20 cellular contexts compared by ENCODE assay signal in the genomic region with DNA sequence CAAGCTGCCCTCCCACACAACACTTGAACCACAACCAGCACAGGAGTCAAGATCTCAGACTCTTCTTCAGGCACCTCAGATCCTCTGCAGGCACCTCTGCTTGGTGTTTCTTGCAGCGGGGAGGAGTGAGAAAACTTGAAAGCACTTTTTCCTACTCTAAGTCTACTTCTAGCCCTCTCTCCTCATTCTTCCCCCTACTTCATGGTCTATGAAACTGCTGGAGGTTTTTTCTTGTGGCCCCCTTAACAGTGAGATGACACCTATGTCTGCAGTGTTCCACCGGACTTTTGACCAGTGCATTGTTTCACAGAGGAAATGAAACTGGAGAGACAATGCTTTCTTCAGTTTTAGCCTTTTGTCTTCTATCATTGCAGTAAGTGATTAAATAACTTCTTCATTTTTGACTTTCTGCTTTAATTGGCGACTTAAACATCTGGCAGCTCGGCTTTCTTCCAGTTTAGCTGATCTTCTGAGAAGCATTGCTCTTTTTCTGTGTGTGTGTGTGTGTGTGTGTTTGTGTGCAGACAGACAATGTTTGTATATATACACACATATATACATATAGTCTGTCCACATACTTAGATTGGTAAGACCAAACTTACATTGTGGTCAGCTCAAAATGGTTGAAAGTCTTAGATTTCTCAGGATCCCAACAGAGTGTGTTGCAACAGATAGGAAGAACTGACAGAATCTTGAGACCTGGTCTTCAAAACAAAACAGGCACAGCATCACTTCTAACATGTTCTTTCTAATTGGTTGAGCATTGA.
DNase-seq lines count a peak whose midpoint lies in the region; ATAC-seq and TF ChIP-seq lines count a peak whose summit lies in the region.
"Had no signal": no experiment of that assay in that cellular context is flagged by ENCODE, and none has a peak within 500 bp of the region (broad histone marks: within the 10 kb centered on the region; RNA-seq: fewer than 3 reads in every experiment).

No MANE protein-coding gene starts in this region.

- H3K27ac ChIP-seq in OCI-LY7 (ENCODE audit: low read depth, low read length, poor library complexity, severe bottlenecking): peak overlapping the region; percentile 82
- no peak overlapping the region for H3K27ac ChIP-seq in trophoblast cell (ENCODE audit: low read depth, low read length)

- H3K79me2 ChIP-seq in OCI-LY7 (ENCODE audit: insufficient read depth, low read depth, low read length): no peaks in the 10 kb centered on the region
- no peaks in the 10 kb centered on the region for H3K79me2 ChIP-seq in trophoblast cell (ENCODE audit: control insufficient read depth, insufficient read depth, low read length, poor library complexity)

- peaks cover 15% of the 10 kb centered on the region for H3K4me1 ChIP-seq in OCI-LY7 (ENCODE audit: insufficient read depth, low read length, poor library complexity, severe bottlenecking)
- H3K4me1 ChIP-seq in trophoblast cell (ENCODE audit: control insufficient read depth in 1 of 2, insufficient read depth in 2 of 2, low read length in 2 of 2): no peaks in the 10 kb centered on the region

- H2AFZ ChIP-seq in OCI-LY7 (ENCODE audit: low read length): peak overlapping the region; percentile 52
- H2AFZ ChIP-seq in trophoblast cell (ENCODE audit: insufficient read depth, low read length, poor library complexity): no peak overlapping the region

- POLR2A ChIA-PET in OCI-LY7 (lab: Charles Lee): no interaction called here

- intact Hi-C loops in OCI-LY7 (cut with micrococcal nuclease; ENCODE audit: unreplicated experiment): no loop called here
- intact Hi-C loops in activated T-helper 1 cell treated with anti-CD3 and anti-CD28 coated beads, Interleukin-12 subunit alpha, Interleukin-12 subunit beta, Interleukin-2, Interleukin-4 antibody, amounts not matched to agents 30 ng/mL and 10 ng/mL and 1 ng/mL, durations not matched to agents 14 hours and 24 hours and 36 hours (cut with micrococcal nuclease): no loop called here

- H4K91ac ChIP-seq in trophoblast cell (ENCODE audit: low read depth, low read length): no peak overlapping the region

- H3K27me3 ChIP-seq in trophoblast cell (ENCODE audit: insufficient read depth, low read length): no peaks in the 10 kb centered on the region

- no peaks in the 10 kb centered on the region for H3K79me1 ChIP-seq in trophoblast cell (ENCODE audit: low read length)

- no peaks in the 10 kb centered on the region for H3K4me1 Mint-ChIP-seq in activated T-helper 1 cell treated with anti-CD3 and anti-CD28 coated beads, Interleukin-12 subunit alpha, Interleukin-12 subunit beta, Interleukin-2, Interleukin-4 antibody, amounts not matched to agents 30 ng/mL and 10 ng/mL and 1 ng/mL, durations not matched to agents 14 hours and 24 hours and 36 hours (ENCODE audit: low read depth)
- H3K4me1 Mint-ChIP-seq: activated CD4-positive, alpha-beta T cell treated with anti-CD3 and anti-CD28 coated beads, Interleukin-2, amount 10 ng/mL, durations not matched to agents 7 days and 5 days; activated naive CD4-positive, alpha-beta T cell treated with anti-CD3 and anti-CD28 coated beads, Interleukin-2, amount 50 U/mL, for 24 hours; brain; memory B cell had no signal

- WGBS in trophoblast cell (ENCODE audit: extremely low coverage, insufficient coverage, insufficient read length): no CpG with 5 or more reads among the region's 4 CpGs

- DNase-seq in OCI-LY7 (ENCODE audit: low spot score) (peak; percentile 59), islet precursor cell (no peak), trophoblast cell (no peak)
- no peak for DNase-seq in activated T-helper 1 cell treated with anti-CD3 and anti-CD28 coated beads, Interleukin-12 subunit alpha, Interleukin-12 subunit beta, Interleukin-2, Interleukin-4 antibody, amounts not matched to agents 30 ng/mL and 10 ng/mL and 1 ng/mL, durations not matched to agents 14 hours and 24 hours and 36 hours (ENCODE audit: low spot score)
- DNase-seq: activated CD4-positive, alpha-beta T cell treated with anti-CD3 and anti-CD28 coated beads, Interleukin-2, amount 10 ng/mL, durations not matched to agents 7 days and 5 days; activated T-cell treated with anti-CD3 and anti-CD28 coated beads, Interleukin-2, amount 50 U/mL, for 1 hour; COR-L47; dermis blood vessel endothelial cell; NCI-H1417; NCI-H82; retina; SHP77 treated with DMSO at 0.1 percent for 48 hours; T1000 had no signal

- H2AK5ac ChIP-seq in trophoblast cell (ENCODE audit: low read length): no peak overlapping the region

- peaks cover 2% of the 10 kb centered on the region for H3K27me3 Mint-ChIP-seq in activated T-helper 1 cell treated with anti-CD3 and anti-CD28 coated beads, Interleukin-12 subunit alpha, Interleukin-12 subunit beta, Interleukin-2, Interleukin-4 antibody, amounts not matched to agents 30 ng/mL and 10 ng/mL and 1 ng/mL, durations not matched to agents 14 hours and 24 hours and 36 hours (ENCODE audit: insufficient read depth)
- H3K27me3 Mint-ChIP-seq: activated CD4-positive, alpha-beta T cell treated with anti-CD3 and anti-CD28 coated beads, Interleukin-2, amount 10 ng/mL, durations not matched to agents 7 days and 5 days; activated naive CD4-positive, alpha-beta T cell treated with anti-CD3 and anti-CD28 coated beads, Interleukin-2, amount 50 U/mL, for 24 hours; brain; memory B cell had no signal

- no peaks in the 10 kb centered on the region for H3K36me3 ChIP-seq in OCI-LY7 (ENCODE audit: insufficient read depth, low read length)
- H3K36me3 ChIP-seq in trophoblast cell (ENCODE audit: control insufficient read depth in 1 of 2, insufficient read depth in 2 of 2, low read length in 2 of 2): no peaks in the 10 kb centered on the region

- no peak overlapping the region for H3K4me3 Mint-ChIP-seq in activated T-helper 1 cell treated with anti-CD3 and anti-CD28 coated beads, Interleukin-12 subunit alpha, Interleukin-12 subunit beta, Interleukin-2, Interleukin-4 antibody, amounts not matched to agents 30 ng/mL and 10 ng/mL and 1 ng/mL, durations not matched to agents 14 hours and 24 hours and 36 hours
- H3K4me3 Mint-ChIP-seq: activated CD4-positive, alpha-beta T cell treated with anti-CD3 and anti-CD28 coated beads, Interleukin-2, amount 10 ng/mL, durations not matched to agents 7 days and 5 days; activated naive CD4-positive, alpha-beta T cell treated with anti-CD3 and anti-CD28 coated beads, Interleukin-2, amount 50 U/mL, for 24 hours; brain; memory B cell had no signal

- H3K4me3 ChIP-seq in OCI-LY7 (ENCODE audit: low read depth, low read length, poor library complexity, severe bottlenecking) (peak overlapping the region; percentile 45), trophoblast cell (ENCODE audit: low read depth, low read length) (no peak overlapping the region)

- H3K4me2 ChIP-seq in OCI-LY7 (ENCODE audit: low read length) (peak overlapping the region; percentile 60), trophoblast cell (ENCODE audit: low read length) (no peak overlapping the region)

- no peak overlapping the region for H3K9ac ChIP-seq in trophoblast cell (ENCODE audit: low read length)

- no peak overlapping the region for H3K27ac Mint-ChIP-seq in activated T-helper 1 cell treated with anti-CD3 and anti-CD28 coated beads, Interleukin-12 subunit alpha, Interleukin-12 subunit beta, Interleukin-2, Interleukin-4 antibody, amounts not matched to agents 30 ng/mL and 10 ng/mL and 1 ng/mL, durations not matched to agents 14 hours and 24 hours and 36 hours
- H3K27ac Mint-ChIP-seq: activated CD4-positive, alpha-beta T cell treated with anti-CD3 and anti-CD28 coated beads, Interleukin-2, amount 10 ng/mL, durations not matched to agents 7 days and 5 days; activated naive CD4-positive, alpha-beta T cell treated with anti-CD3 and anti-CD28 coated beads, Interleukin-2, amount 50 U/mL, for 24 hours; brain; memory B cell had no signal

- BruUV-seq in OCI-LY7 (replicated peaks; lab: Mats Ljungman, UMichigan): no TSS peak

- H3K14ac ChIP-seq in trophoblast cell (ENCODE audit: low read length): no peak overlapping the region

- no peak overlapping the region for H4K8ac ChIP-seq in trophoblast cell (ENCODE audit: low read depth, low read length)

- no peak overlapping the region for H2BK5ac ChIP-seq in trophoblast cell (ENCODE audit: low read depth, low read length, poor library complexity)

- no peak overlapping the region for H4K12ac ChIP-seq in trophoblast cell (ENCODE audit: low read depth, low read length)

- H3K18ac ChIP-seq in trophoblast cell (ENCODE audit: low read length): no peak overlapping the region

- no peaks in the 10 kb centered on the region for H3K9me3 ChIP-seq in OCI-LY7 (ENCODE audit: low read length)
- H3K9me3 ChIP-seq in trophoblast cell (ENCODE audit: insufficient read depth, low read depth, low read length): no peaks in the 10 kb centered on the region

- no peaks in the 10 kb centered on the region for H3K9me2 ChIP-seq in OCI-LY7 (ENCODE audit: insufficient read depth, low read length)

- no peak overlapping the region for H2BK12ac ChIP-seq in trophoblast cell (ENCODE audit: low read length)

- H4K20me1 ChIP-seq in OCI-LY7 (ENCODE audit: insufficient read depth, low read length): no peaks in the 10 kb centered on the region

- H3K36me3 Mint-ChIP-seq in activated T-helper 1 cell treated with anti-CD3 and anti-CD28 coated beads, Interleukin-12 subunit alpha, Interleukin-12 subunit beta, Interleukin-2, Interleukin-4 antibody, amounts not matched to agents 30 ng/mL and 10 ng/mL and 1 ng/mL, durations not matched to agents 14 hours and 24 hours and 36 hours (ENCODE audit: low read depth): no peaks in the 10 kb centered on the region
- H3K36me3 Mint-ChIP-seq: activated naive CD4-positive, alpha-beta T cell treated with anti-CD3 and anti-CD28 coated beads, Interleukin-2, amount 50 U/mL, for 24 hours; brain; memory B cell had no signal

- ATAC-seq in GM18520 (IDR thresholded peaks at IDR 0.05; ENCODE audit: unreplicated experiment): peak; percentile 48
- peak; percentile 45 for ATAC-seq in GM21381 (IDR thresholded peaks at IDR 0.05; ENCODE audit: unreplicated experiment)
- ATAC-seq in HG03159 (IDR thresholded peaks at IDR 0.05; ENCODE audit: unreplicated experiment): peak; percentile 55
- ATAC-seq in HG03378 (IDR thresholded peaks at IDR 0.05; ENCODE audit: unreplicated experiment): no peak

- no peak for TF ChIP-seq CTCF in OCI-LY7 (conservative IDR thresholded peaks at IDR 0.05; ENCODE audit: low read length)

- CTCF ChIA-PET in OCI-LY7 (lab: Charles Lee; ENCODE audit: unreplicated experiment): no interaction called here

- no peak overlapping the region for H3K23ac ChIP-seq in trophoblast cell (ENCODE audit: low read length)

- H3K4ac ChIP-seq in trophoblast cell (ENCODE audit: low read depth, low read length): no peak overlapping the region

- no peaks in the 10 kb centered on the region for H3K9me3 Mint-ChIP-seq in activated T-helper 1 cell treated with anti-CD3 and anti-CD28 coated beads, Interleukin-12 subunit alpha, Interleukin-12 subunit beta, Interleukin-2, Interleukin-4 antibody, amounts not matched to agents 30 ng/mL and 10 ng/mL and 1 ng/mL, durations not matched to agents 14 hours and 24 hours and 36 hours
- H3K9me3 Mint-ChIP-seq: activated CD4-positive, alpha-beta T cell treated with anti-CD3 and anti-CD28 coated beads, Interleukin-2, amount 10 ng/mL, durations not matched to agents 7 days and 5 days; activated naive CD4-positive, alpha-beta T cell treated with anti-CD3 and anti-CD28 coated beads, Interleukin-2, amount 50 U/mL, for 24 hours; memory B cell had no signal

- no peak overlapping the region for H2BK120ac ChIP-seq in trophoblast cell (ENCODE audit: insufficient read depth, low read length, poor library complexity)
